ENCODE assay signal across 25 cellular contexts in the genomic region with DNA sequence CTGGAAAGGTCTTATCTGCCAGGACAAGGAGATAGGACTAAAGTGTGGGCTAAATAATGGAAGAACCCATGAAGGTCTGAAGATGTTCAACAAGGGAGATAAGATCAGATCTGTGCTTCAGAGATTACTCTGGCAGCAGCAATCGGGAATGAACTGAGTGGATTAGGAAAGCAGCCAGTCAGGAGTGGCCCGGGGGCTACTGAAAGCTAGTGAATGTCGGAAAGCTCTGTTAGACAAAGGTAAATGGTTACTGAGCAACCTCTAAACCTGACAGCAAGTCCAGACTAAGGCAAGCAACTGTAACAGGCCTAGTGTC. TPM values are rescaled to one million over a fixed set of nuclear protein-coding genes. Genes with fewer than 3 reads are reported as not detected.
"Had no signal": no experiment of that assay in that cellular context is flagged by ENCODE, and none has a peak within 500 bp of the region (broad histone marks: within the 10 kb centered on the region; RNA-seq: fewer than 3 reads in every experiment).

No MANE protein-coding gene starts in this region.

- H3K36me3 ChIP-seq: esophagus muscularis mucosa, heart left ventricle, pancreas, uterus had no signal

- H3K27ac ChIP-seq: foreskin keratinocyte, heart left ventricle, left lung, pancreas, psoas muscle, uterus had no signal

- H3K4me2 ChIP-seq: smooth muscle cell had no signal

- H3K9me3 ChIP-seq: esophagus muscularis mucosa, heart left ventricle, left lung, pancreas, psoas muscle, uterus had no signal

- H3K4me3 ChIP-seq: esophagus muscularis mucosa, heart left ventricle, left lung, lung, pancreas, psoas muscle, smooth muscle cell, uterus had no signal

- H3K27me3 ChIP-seq: esophagus muscularis mucosa, foreskin keratinocyte, heart left ventricle, left lung, pancreas, uterus had no signal

- ATAC-seq: foreskin keratinocyte, heart left ventricle, left lung, pancreas, psoas muscle, T-helper 17 cell had no signal

- H3K4me1 ChIP-seq: esophagus muscularis mucosa, foreskin keratinocyte, left lung, pancreas, uterus had no signal

- DNase-seq: activated CD4-positive, alpha-beta memory T cell treated with anti-CD3 and anti-CD28 coated beads, Interleukin-2, amount 10 ng/mL, durations not matched to agents 7 days and 5 days; activated CD4-positive, alpha-beta T cell treated with anti-CD3 and anti-CD28 coated beads, Interleukin-2, amount 10 ng/mL, durations not matched to agents 7 days and 5 days; activated CD4-positive, CD25-positive, alpha-beta regulatory T cell treated with anti-CD3 and anti-CD28 coated beads, Interleukin-2, amount 50 U/mL, for 72 hours; activated CD8-positive, alpha-beta memory T cell treated with anti-CD3 and anti-CD28 coated beads, Interleukin-2, amount 50 U/mL, for 48 hours; activated gamma-delta T cell treated with Interleukin-2 at 50 U/mL for 16 hours; activated T-cell treated with anti-CD3 and anti-CD28 coated beads, Interleukin-2, amount 50 U/mL, for 24 hours; heart left ventricle; hypothalamus; immature natural killer cell; left lung; nephron progenitor cell; psoas muscle; stimulated activated CD4-positive, alpha-beta T cell treated with anti-CD3 and anti-CD28 coated beads, Interleukin-2, amount 100 ng/mL, for 24 hours; stimulated activated naive CD4-positive, alpha-beta T cell treated with Interleukin-2 at 50 U/mL for 16 hours; T-helper 17 cell; T1000; uterus had no signal

RNA-seq across cellular contexts. Expression of a gene that starts 12.6 kb away (rescaled TPM):
- total RNA-seq: T-helper 17 cell had no signal
- polyA plus RNA-seq: immature natural killer cell had no signal

RNA-seq across cellular contexts. Expression of a gene that starts 19.8 kb away (rescaled TPM):
- total RNA-seq: bronchial epithelial cell, esophagus muscularis mucosa, foreskin keratinocyte, kidney epithelial cell, left lung, pancreas, smooth muscle cell, temporal lobe, uterus had no signal
- polyA plus RNA-seq: foreskin keratinocyte, heart left ventricle, pancreas, smooth muscle cell had no signal
